Comparison of ENCODE assay signal across 8 cellular contexts in genomic region chr14:49769171-49769570, GRCh38. TPM values are rescaled to one million over a fixed set of nuclear protein-coding genes. Genes with fewer than 3 reads are reported as not detected.
A peak's percentile ranks its signal among the peaks of the same experiment; 100 is the strongest.
DNase-seq lines count a peak whose midpoint lies in the region; ATAC-seq and TF ChIP-seq lines count a peak whose summit lies in the region.

No MANE protein-coding gene starts in this region.

- H3K36me3 Mint-ChIP-seq in activated T-cell treated with anti-CD3 and anti-CD28 coated beads, Interleukin-2, amount 50 U/mL, for 72 hours (ENCODE audit: insufficient read depth in 2 of 2), result peaks cover 0 to 3% of the 10 kb centered on the region in 2 donors

- peak overlapping the region; percentile 84 to 100 (median 88) for H3K4me3 ChIP-seq in gastrocnemius medialis

- no peak for TF ChIP-seq POLR2A in gastrocnemius medialis (IDR thresholded peaks at IDR 0.05)

- H3K36me3 ChIP-seq in gastrocnemius medialis, result peaks cover 0 to 22% of the 10 kb centered on the region in 2 donors

- peak overlapping the region; percentile 84 to 97 for H3K4me3 Mint-ChIP-seq in activated T-cell treated with anti-CD3 and anti-CD28 coated beads, Interleukin-2, amount 50 U/mL, for 72 hours

- no peaks in the 10 kb centered on the region for H3K9me3 ChIP-seq in gastrocnemius medialis

- H3K27ac ChIP-seq in VCaP, result peak overlapping the region; percentile 97
- H3K27ac ChIP-seq in gastrocnemius medialis, result peak overlapping the region; percentile 94 to 100 (median 96)

- H3K27ac Mint-ChIP-seq in activated T-cell treated with anti-CD3 and anti-CD28 coated beads, Interleukin-2, amount 50 U/mL, for 72 hours, result peak overlapping the region; percentile 94

- no peak for TF ChIP-seq CTCF in VCaP (conservative IDR thresholded peaks at IDR 0.05)
- no peak for TF ChIP-seq CTCF in gastrocnemius medialis (IDR thresholded peaks at IDR 0.05 in 4 of 5, conservative IDR thresholded peaks at IDR 0.05 in 1 of 5)

- H3K4me1 ChIP-seq in gastrocnemius medialis, result peaks cover 35 to 37% of the 10 kb centered on the region in 2 donors

- ATAC-seq in activated T-cell treated with anti-CD3 and anti-CD28 coated beads, Interleukin-2, amount 50 U/mL, for 72 hours (replicated peaks in 1 of 2), result no peak
- ATAC-seq in gastrocnemius medialis (no peak), GM21825 (IDR thresholded peaks at IDR 0.05; ENCODE audit: unreplicated experiment) (no peak)
- no peak for ATAC-seq in activated CD4-positive, CD25-positive, alpha-beta regulatory T cell treated with anti-CD3 and anti-CD28 coated beads, Interleukin-2, amount 50 U/mL, for 24 hours

- intact Hi-C loops in gastrocnemius medialis (cut with DNase I; ENCODE audit: low total_unique reads), result loop anchor here (2.0 to 10.0 kb wide), 3 partner anchors 76 to 346 kb away; partner anchors contain the start of genes KLHDC1, NEMF and VCPKMT

- no peak for DNase-seq in activated T-cell treated with anti-CD3 and anti-CD28 coated beads, Interleukin-2, amount 50 U/mL, for 72 hours
- DNase-seq in activated T-cell treated with anti-CD3 and anti-CD28 coated beads for 4 hours, result no peak
- DNase-seq in foreskin melanocyte, result peak; percentile 18
- no peak for DNase-seq in gastrocnemius medialis
- DNase-seq in GM19240 (ENCODE audit: insufficient read length, low spot score), result no peak

- in situ Hi-C loops in gastrocnemius medialis (cut with MboI; ENCODE audit: low sequenced_read_pairs in 4 of 4), result loop anchor here in 2 of 4 donors (10.0 kb wide), 1 partner anchor 134 kb away; the partner anchor contains the start of gene DNAAF2 (in 2 of the 2)

- peaks cover 27% of the 10 kb centered on the region for H3K4me1 Mint-ChIP-seq in activated T-cell treated with anti-CD3 and anti-CD28 coated beads, Interleukin-2, amount 50 U/mL, for 72 hours (ENCODE audit: low read depth)

- no peaks in the 10 kb centered on the region for H3K27me3 Mint-ChIP-seq in activated T-cell treated with anti-CD3 and anti-CD28 coated beads, Interleukin-2, amount 50 U/mL, for 72 hours (ENCODE audit: low read depth)

- no peaks in the 10 kb centered on the region for H3K27me3 ChIP-seq in gastrocnemius medialis

- no peaks in the 10 kb centered on the region for H3K9me3 Mint-ChIP-seq in activated T-cell treated with anti-CD3 and anti-CD28 coated beads, Interleukin-2, amount 50 U/mL, for 72 hours

RNA-seq across cellular contexts. Expression of gene KLHDC2, which starts 1.2 kb away (rescaled TPM):
- 10 to 100 TPM; 43.1 to 48.7 TPM for total RNA-seq in activated T-cell treated with anti-CD3 and anti-CD28 coated beads, Interleukin-2, amount 50 U/mL, for 72 hours
- 10 to 100 TPM; 73.9 to 96.5 (median 82.3) TPM for total RNA-seq in gastrocnemius medialis
